In the genomic region with DNA sequence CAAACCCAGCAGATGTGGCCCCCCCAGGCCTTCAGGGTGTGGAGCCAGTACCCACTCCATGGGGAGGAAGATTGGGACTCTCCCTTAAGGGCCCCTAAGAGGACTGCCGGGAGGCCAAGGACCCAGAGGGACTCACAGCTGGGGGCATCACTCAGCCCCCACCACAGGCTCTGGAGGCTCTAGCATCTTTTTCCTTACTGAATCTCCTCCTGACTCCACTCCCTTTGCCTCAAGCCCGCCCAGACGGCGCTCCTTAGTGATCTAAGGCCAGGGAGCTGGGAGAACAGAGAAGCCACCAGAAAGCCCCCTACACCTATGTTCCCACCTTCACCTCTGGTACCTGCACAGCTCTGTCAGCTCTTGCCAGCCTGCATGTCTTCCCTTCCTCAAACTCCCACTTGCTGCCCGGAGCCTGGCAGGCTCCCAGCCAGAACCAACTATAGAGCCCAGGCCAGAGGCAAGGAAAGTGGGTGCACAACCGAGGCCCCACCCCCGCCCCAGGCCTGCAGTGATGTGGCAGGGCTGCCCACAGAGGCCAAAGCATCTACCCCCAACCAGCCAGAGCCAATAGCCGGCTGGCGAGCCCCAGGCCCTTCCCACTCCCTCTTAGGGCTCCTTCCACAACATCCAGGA, we compare ENCODE assay signal across 29 cellular contexts. TPM values are rescaled to one million over a fixed set of nuclear protein-coding genes. Genes with fewer than 3 reads are reported as not detected.
A peak's percentile ranks its signal among the peaks of the same experiment; 100 is the strongest.
DNase-seq lines count a peak whose midpoint lies in the region; ATAC-seq and TF ChIP-seq lines count a peak whose summit lies in the region.
"Had no signal": no experiment of that assay in that cellular context is flagged by ENCODE, and none has a peak within 500 bp of the region (broad histone marks: within the 10 kb centered on the region; RNA-seq: fewer than 3 reads in every experiment).

No MANE protein-coding gene starts in this region.

- H3K4me2 ChIP-seq in BLaER1: peak overlapping the region; percentile 60

- no peak for ATAC-seq in activated CD8-positive, alpha-beta memory T cell treated with anti-CD3 and anti-CD28 coated beads, Interleukin-2, amount 10 ng/mL, durations not matched to agents 7 days and 5 days
- ATAC-seq: heart left ventricle; K562; right lobe of liver; stimulated activated naive CD8-positive, alpha-beta T cell treated with anti-CD3 and anti-CD28 coated beads, Interleukin-15, Interleukin-2, amounts not matched to agents 100 U/mL and 50 U/mL, for 24 hours had no signal

- no peak overlapping the region for H3K4me3 ChIP-seq in BLaER1
- no peak overlapping the region for H3K4me3 ChIP-seq in suprapubic skin
- H3K4me3 ChIP-seq: GM23248, heart left ventricle, K562, right lobe of liver, SK-N-MC, thyroid gland had no signal

- H4K20me1 ChIP-seq in BLaER1: no peaks in the 10 kb centered on the region

- peaks cover 32% of the 10 kb centered on the region for H3K4me1 ChIP-seq in BLaER1
- no peaks in the 10 kb centered on the region for H3K4me1 ChIP-seq in suprapubic skin
- H3K4me1 ChIP-seq: parathyroid adenoma, right lobe of liver, thyroid gland had no signal

- no peak for TF ChIP-seq EP300 in suprapubic skin (IDR thresholded peaks at IDR 0.05)

- H3K4me3 Mint-ChIP-seq in CD14-positive monocyte: no peak overlapping the region
- H3K4me3 Mint-ChIP-seq in activated CD8-positive, alpha-beta memory T cell treated with anti-CD3 and anti-CD28 coated beads, Interleukin-2, amount 10 ng/mL, durations not matched to agents 7 days and 5 days: no peak overlapping the region
- H3K4me3 Mint-ChIP-seq: CD4-positive, alpha-beta memory T cell; nephron had no signal

- CTCF ChIA-PET in activated CD8-positive, alpha-beta memory T cell treated with anti-CD3 and anti-CD28 coated beads, Interleukin-2, amount 10 ng/mL, durations not matched to agents 7 days and 5 days (lab: Charles Lee): interaction anchor here (0.9 to 6.4 kb wide), 9 partner anchors 12 to 185 kb away, joined by 3 to 50 read pairs (median 5); partner anchors contain the start of gene RNF43

- peak overlapping the region in 6 of 7 donors; percentile 72 to 93 (median 88) for H3K27ac Mint-ChIP-seq in CD14-positive monocyte
- H3K27ac Mint-ChIP-seq in activated CD8-positive, alpha-beta memory T cell treated with anti-CD3 and anti-CD28 coated beads, Interleukin-2, amount 10 ng/mL, durations not matched to agents 7 days and 5 days: no peak overlapping the region
- H3K27ac Mint-ChIP-seq: nephron had no signal

- DNase-seq in CD14-positive monocyte (ENCODE audit: low spot score) (no peak), mesenteric fat pad (ENCODE audit: low spot score) (peak; percentile 67), suprapubic skin (ENCODE audit: low spot score in 2 of 2) (no peak), amygdala (lab: John Stamatoyannopoulos, UW) (no peak), NCI-H2227 treated with DMSO at 0.1 percent for 48 hours (lab: John Stamatoyannopoulos, UW) (no peak)
- peak; percentile 19 for DNase-seq in activated CD8-positive, alpha-beta memory T cell treated with anti-CD3 and anti-CD28 coated beads, Interleukin-2, amount 10 ng/mL, durations not matched to agents 7 days and 5 days
- DNase-seq: activated CD4-positive, alpha-beta T cell treated with anti-CD3 and anti-CD28 coated beads, Interleukin-2, amount 50 U/mL, for 1 hour; activated gamma-delta T cell; CD4-positive, alpha-beta memory T cell; cerebellar nuclear complex; GM23248; NCI-H1436; NK-92 treated with Interleukin-12 subunit alpha and Interleukin-12 subunit beta, amount 100 ng/mL, for 24 hours; RPMI8226; stimulated activated CD4-positive, alpha-beta T cell treated with anti-CD3 and anti-CD28 coated beads, Interleukin-4, amount 100 ng/mL, for 4 hours; stimulated activated naive CD8-positive, alpha-beta T cell treated with anti-CD3 and anti-CD28 coated beads, Interleukin-15, Interleukin-2, amounts not matched to agents 100 U/mL and 50 U/mL, for 24 hours; thyroid gland had no signal

- H3K9me3 ChIP-seq in BLaER1: no peaks in the 10 kb centered on the region
- H3K9me3 ChIP-seq in suprapubic skin: no peaks in the 10 kb centered on the region
- H3K9me3 ChIP-seq: right lobe of liver, thyroid gland had no signal

- no peaks in the 10 kb centered on the region for H3K27me3 ChIP-seq in BLaER1
- H3K27me3 ChIP-seq in suprapubic skin: no peaks in the 10 kb centered on the region
- H3K27me3 ChIP-seq: right lobe of liver, thyroid gland had no signal

- peaks cover 80% of the 10 kb centered on the region for H3K4me1 Mint-ChIP-seq in CD14-positive monocyte
- H3K4me1 Mint-ChIP-seq in activated CD8-positive, alpha-beta memory T cell treated with anti-CD3 and anti-CD28 coated beads, Interleukin-2, amount 10 ng/mL, durations not matched to agents 7 days and 5 days: peaks cover 2% of the 10 kb centered on the region

- TF ChIP-seq POLR2A in suprapubic skin (IDR thresholded peaks at IDR 0.05): no peak

- H3K36me3 ChIP-seq in BLaER1 (peaks cover 62% of the 10 kb centered on the region), suprapubic skin (no peaks in the 10 kb centered on the region)
- H3K36me3 ChIP-seq: heart left ventricle, right lobe of liver, thyroid gland had no signal

- peaks cover 0 to 4% (median 3%) of the 10 kb centered on the region in 3 donors for H3K27me3 Mint-ChIP-seq in CD14-positive monocyte (ENCODE audit: low read depth in 3 of 3)
- H3K27me3 Mint-ChIP-seq in activated CD8-positive, alpha-beta memory T cell treated with anti-CD3 and anti-CD28 coated beads, Interleukin-2, amount 10 ng/mL, durations not matched to agents 7 days and 5 days: peaks cover 7% of the 10 kb centered on the region
- H3K27me3 Mint-ChIP-seq: CD4-positive, alpha-beta memory T cell had no signal

- H3K36me3 Mint-ChIP-seq in CD14-positive monocyte: peaks cover 8 to 12% of the 10 kb centered on the region in 2 donors
- no peaks in the 10 kb centered on the region for H3K36me3 Mint-ChIP-seq in activated CD8-positive, alpha-beta memory T cell treated with anti-CD3 and anti-CD28 coated beads, Interleukin-2, amount 10 ng/mL, durations not matched to agents 7 days and 5 days

- 63% methylated on average over 3 of the region's 9 CpGs for WGBS in suprapubic skin

- intact Hi-C loops in CD14-positive monocyte (cut with micrococcal nuclease): no loop called here

- H3K9ac ChIP-seq in BLaER1: 0 out of 2 replicates have a peak overlapping the region, but pooled peaks have one; percentile 24
- H3K9ac ChIP-seq: GM23248, parathyroid adenoma had no signal

- H3K9me3 Mint-ChIP-seq in CD14-positive monocyte: no peaks in the 10 kb centered on the region
- no peaks in the 10 kb centered on the region for H3K9me3 Mint-ChIP-seq in activated CD8-positive, alpha-beta memory T cell treated with anti-CD3 and anti-CD28 coated beads, Interleukin-2, amount 10 ng/mL, durations not matched to agents 7 days and 5 days (ENCODE audit: low read depth)
- H3K9me3 Mint-ChIP-seq: CD4-positive, alpha-beta memory T cell had no signal

- TF ChIP-seq CTCF in CD14-positive monocyte (IDR thresholded peaks at IDR 0.05) (no peak), suprapubic skin (IDR thresholded peaks at IDR 0.05) (no peak)

- peak overlapping the region; percentile 48 for H3K27ac ChIP-seq in BLaER1
- H3K27ac ChIP-seq in suprapubic skin: no peak overlapping the region
- H3K27ac ChIP-seq: GM23248, heart left ventricle, parathyroid adenoma, right lobe of liver, SK-N-MC, thyroid gland had no signal

RNA-seq across cellular contexts. Expression of gene MPO, which starts 22.3 kb away (rescaled TPM):
- 1 to 10 TPM; 4.2 to 7.5 TPM for polyA plus RNA-seq in CD14-positive monocyte
- under 1 TPM in 1 of 2 experiments, not detected in 1; 0.09 TPM for total RNA-seq in activated CD8-positive, alpha-beta memory T cell treated with anti-CD3 and anti-CD28 coated beads, Interleukin-2, amount 10 ng/mL, durations not matched to agents 7 days and 5 days
- total RNA-seq in mesenteric fat pad: 0.35 TPM
- not detected for total RNA-seq in suprapubic skin
- total RNA-seq: CD4-positive, alpha-beta memory T cell; epithelial cell of proximal tubule; fibroblast of villous mesenchyme; GM23248; HT-29; T-helper 2 cell treated with Interferon-gamma antibody and Interleukin-4, amounts not matched to agents 100 ng/mL and 5 ng/mL, for 36 hours had no signal
- polyA plus RNA-seq: CD4-positive, alpha-beta memory T cell; GM23248 had no signal

RNA-seq across cellular contexts. Expression of gene TSPOAP1, which starts 25.6 kb away (rescaled TPM):
- polyA plus RNA-seq in CD14-positive monocyte: under 1 TPM; 0.10 to 0.18 TPM
- 10 to 100 TPM; 25.6 to 66.3 TPM for total RNA-seq in activated CD8-positive, alpha-beta memory T cell treated with anti-CD3 and anti-CD28 coated beads, Interleukin-2, amount 10 ng/mL, durations not matched to agents 7 days and 5 days
- 1.3 TPM for total RNA-seq in mesenteric fat pad
- 10 to 100 TPM in 2 of 4 donors, 1 to 10 TPM in 2; 6.8 to 26.9 (median 12.4) TPM for total RNA-seq in suprapubic skin
- total RNA-seq: MCF 10A had no signal

RNA-seq across cellular contexts. Expression of gene SUPT4H1, which starts 49.0 kb away (rescaled TPM):
- 100 to 1,000 TPM; 241 to 251 TPM for polyA plus RNA-seq in CD14-positive monocyte
- 100 to 1,000 TPM in 1 of 2 experiments, 10 to 100 TPM in 1; 63.3 to 127 TPM for total RNA-seq in activated CD8-positive, alpha-beta memory T cell treated with anti-CD3 and anti-CD28 coated beads, Interleukin-2, amount 10 ng/mL, durations not matched to agents 7 days and 5 days
- total RNA-seq in mesenteric fat pad (61.9 TPM), suprapubic skin (10 to 100 TPM; 33.8 to 48.3 (median 40.3) TPM)

Comparison
In these comparisons a context has a peak if more than half of its experiments do, and no peak if none do; other contexts are left out.
1. DNase-seq: peak in activated CD8-positive, alpha-beta memory T cell treated with anti-CD3 and anti-CD28 coated beads, Interleukin-2, amount 10 ng/mL, durations not matched to agents 7 days and 5 days (single experiment) and mesenteric fat pad (single experiment); none in CD14-positive monocyte (single experiment), suprapubic skin (0 of 2), amygdala (0 of 56) and NCI-H2227 treated with DMSO at 0.1 percent for 48 hours (single experiment).